In the genomic region with DNA sequence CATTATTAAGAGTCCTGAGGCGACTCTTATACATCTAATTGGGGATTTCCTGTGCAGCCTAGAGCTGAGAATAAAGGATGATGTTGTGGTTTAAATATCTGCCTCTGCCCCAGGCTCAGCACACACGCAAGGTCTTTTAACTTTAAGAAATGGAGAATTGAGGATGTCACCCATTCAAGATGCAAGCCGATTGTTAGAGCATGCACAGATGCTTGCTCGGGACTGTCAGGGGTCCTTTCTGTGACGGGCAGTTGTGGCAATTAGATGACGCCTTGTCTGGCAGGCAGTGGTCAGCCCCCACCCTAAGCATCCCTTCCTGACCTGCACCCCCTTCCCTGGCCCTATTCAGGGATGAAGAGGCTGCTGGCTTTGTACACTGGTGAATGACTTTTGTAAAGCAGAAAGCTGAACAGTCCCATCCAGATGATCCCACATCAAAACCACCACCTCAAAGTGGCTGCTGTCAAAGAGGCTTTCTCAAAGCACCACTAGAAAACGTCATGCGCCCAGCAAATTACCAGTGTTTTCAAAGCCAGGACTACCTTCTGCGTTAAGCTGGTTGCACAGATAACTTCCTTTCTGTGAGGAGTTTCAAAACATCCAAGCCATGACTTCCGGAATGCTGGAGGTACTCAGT, we compare ENCODE assay signal across 11 cellular contexts. TPM values are rescaled to one million over a fixed set of nuclear protein-coding genes. Genes with fewer than 3 reads are reported as not detected.
A peak's percentile ranks its signal among the peaks of the same experiment; 100 is the strongest.
DNase-seq lines count a peak whose midpoint lies in the region; ATAC-seq, FAIRE-seq and TF ChIP-seq lines count a peak whose summit lies in the region.
"Had no signal": no experiment of that assay in that cellular context is flagged by ENCODE, and none has a peak within 500 bp of the region (broad histone marks: within the 10 kb centered on the region; RNA-seq: fewer than 3 reads in every experiment).

No MANE protein-coding gene starts in this region.

- H3K9ac ChIP-seq in K562 (ENCODE audit: insufficient read depth in 1 of 2, low read depth in 2 of 2, low read length in 2 of 2) (no peak overlapping the region), trophoblast cell (ENCODE audit: low read length) (no peak overlapping the region)
- H3K9ac ChIP-seq: GM23248 had no signal

- H2AK5ac ChIP-seq in trophoblast cell (ENCODE audit: low read length), result no peak overlapping the region

- no peak overlapping the region for H4K91ac ChIP-seq in trophoblast cell (ENCODE audit: low read depth, low read length)

- peak overlapping the region in 2 of 4 donors; percentile 21 to 52 for H3K4me3 Mint-ChIP-seq in IgD-negative memory B cell

- no peaks in the 10 kb centered on the region for H3K9me1 ChIP-seq in K562 (ENCODE audit: control insufficient read depth, insufficient read depth, low read length)

- H3K79me2 ChIP-seq in K562 (ENCODE audit: control insufficient read depth, insufficient read depth, low read length) (no peaks in the 10 kb centered on the region), trophoblast cell (ENCODE audit: control insufficient read depth, insufficient read depth, low read length, poor library complexity) (no peaks in the 10 kb centered on the region)

- no peak overlapping the region for H2AFZ ChIP-seq in K562 (ENCODE audit: low read depth, low read length)
- H2AFZ ChIP-seq in trophoblast cell (ENCODE audit: insufficient read depth, low read length, poor library complexity), result no peak overlapping the region
- H2AFZ ChIP-seq: GM23248 had no signal

- no peak overlapping the region for H3K23ac ChIP-seq in trophoblast cell (ENCODE audit: low read length)

- no peak overlapping the region for H2BK5ac ChIP-seq in trophoblast cell (ENCODE audit: low read depth, low read length, poor library complexity)

- no TSS peak for BruUV-seq in K562 (replicated peaks; lab: Mats Ljungman, UMichigan)

- H3K4me3 ChIP-seq in K562 (no peak overlapping the region), trophoblast cell (ENCODE audit: low read depth, low read length) (no peak overlapping the region)
- H3K4me3 ChIP-seq: GM23248 had no signal

- H2BK12ac ChIP-seq in trophoblast cell (ENCODE audit: low read length), result no peak overlapping the region

- TF ChIP-seq RAD21 in K562 (CRISPR knock-in tag; conservative IDR thresholded peaks at IDR 0.05 in 1 of 2, IDR thresholded peaks at IDR 0.05 in 1 of 2), result no peak

- H2BK120ac ChIP-seq in trophoblast cell (ENCODE audit: insufficient read depth, low read length, poor library complexity), result no peak overlapping the region

- no peak overlapping the region for H3K14ac ChIP-seq in trophoblast cell (ENCODE audit: low read length)

- POLR2A ChIA-PET in K562 (lab: Yijun Ruan, JAX), result interaction anchor here (0.6 to 1.3 kb wide), 5 partner anchors 13 to 615 kb away, joined by 3 to 6 read pairs (median 4); partner anchors contain the start of gene ANKRD39

- no peak overlapping the region for H3K27ac ChIP-seq in K562 (ENCODE audit: extremely low read depth, low read depth, low read length)
- H3K27ac ChIP-seq in trophoblast cell (ENCODE audit: low read depth, low read length), result no peak overlapping the region
- H3K27ac ChIP-seq: GM23248 had no signal

- in situ Hi-C loops in K562 (cut with MboI), result loop anchor here (25.0 kb wide), 1 partner anchor 400 kb away; no protein-coding TSS in a partner anchor

- no peaks in the 10 kb centered on the region for H3K36me3 Mint-ChIP-seq in IgD-negative memory B cell

- H3K27ac Mint-ChIP-seq in IgD-negative memory B cell, result peak overlapping the region in 2 of 3 donors; percentile 47 to 82

- H3K27me3 Mint-ChIP-seq in IgD-negative memory B cell, result peaks cover 9% of the 10 kb centered on the region

- no peak for FAIRE-seq in K562 (lab: Jason Lieb, UNC)

- H3K18ac ChIP-seq in trophoblast cell (ENCODE audit: low read length), result no peak overlapping the region

- no peaks in the 10 kb centered on the region for H3K36me3 ChIP-seq in K562 (ENCODE audit: control insufficient read depth, insufficient read depth, low read length)
- no peaks in the 10 kb centered on the region for H3K36me3 ChIP-seq in trophoblast cell (ENCODE audit: control insufficient read depth in 1 of 2, insufficient read depth in 2 of 2, low read length in 2 of 2)

- peak; percentile 75 for DNase-seq in activated CD4-positive, alpha-beta T cell treated with anti-CD3 and anti-CD28 coated beads for 48 hours
- DNase-seq in K562 (ENCODE audit: extremely low read depth in 1 of 4, low spot score in 3 of 4), result no peak
- DNase-seq in stimulated activated CD8-positive, alpha-beta memory T cell treated with anti-CD3 and anti-CD28 coated beads, Interleukin-15, amount 100 ng/mL, for 4 hours (ENCODE audit: low read depth in 2 of 2), result peak; percentile 34 to 68
- DNase-seq in RKO (ENCODE audit: low spot score), result no peak
- DNase-seq in NCI-H1930 (lab: John Stamatoyannopoulos, UW), result no peak
- DNase-seq in hepatic stellate cell (ENCODE audit: low spot score), result no peak
- DNase-seq in trophoblast cell, result no peak
- DNase-seq: GM23248 had no signal

- ATAC-seq in K562, result no peak

- H4K8ac ChIP-seq in trophoblast cell (ENCODE audit: low read depth, low read length), result no peak overlapping the region

- 10% methylated on average over 10 of the region's 10 CpGs for WGBS in K562 (ENCODE audit: insufficient coverage, low coverage, missing lambda C conversion rate)
- no CpG with 5 or more reads among the region's 10 CpGs for WGBS in trophoblast cell (ENCODE audit: extremely low coverage, insufficient coverage, insufficient read length)

- no peak for TF ChIP-seq EP300 in K562 (IDR thresholded peaks at IDR 0.05; ENCODE audit: low read length)

- no peak overlapping the region for H3K4ac ChIP-seq in trophoblast cell (ENCODE audit: low read depth, low read length)

- CTCF ChIA-PET in K562 (lab: Yijun Ruan, JAX; ENCODE audit: low intra/inter-chr PET ratio), result no interaction called here

- no peak for TF ChIP-seq CTCF in K562 (IDR thresholded peaks at IDR 0.05 in 2 of 3, conservative IDR thresholded peaks at IDR 0.05 in 1 of 3; ENCODE audit: insufficient read depth in 2 of 3, low read depth in 1 of 3, low read length in 3 of 3)

- H4K12ac ChIP-seq in trophoblast cell (ENCODE audit: low read depth, low read length), result no peak overlapping the region

- H3K79me1 ChIP-seq in trophoblast cell (ENCODE audit: low read length), result no peaks in the 10 kb centered on the region

- H3K27me3 ChIP-seq in K562 (ENCODE audit: control insufficient read depth in 2 of 2, insufficient read depth in 2 of 2, low read length in 2 of 2), result peaks cover 0 to 7% of the 10 kb centered on the region in 2 experiments; a peak in 1 of 5 replicates
- no peaks in the 10 kb centered on the region for H3K27me3 ChIP-seq in trophoblast cell (ENCODE audit: insufficient read depth, low read length)

- H3K9me3 Mint-ChIP-seq in IgD-negative memory B cell, result no peaks in the 10 kb centered on the region

- H3K4me1 ChIP-seq in K562 (replicated peaks in 1 of 2; ENCODE audit: control insufficient read depth in 2 of 2, insufficient read depth in 2 of 2, low read length in 2 of 2) (peaks cover 0 to 21% of the 10 kb centered on the region in 2 experiments; a peak in 4 of 5 replicates), trophoblast cell (ENCODE audit: control insufficient read depth in 1 of 2, insufficient read depth in 2 of 2, low read length in 2 of 2) (no peaks in the 10 kb centered on the region)

- H3K4me1 Mint-ChIP-seq in IgD-negative memory B cell, result peaks cover 5 to 14% (median 6%) of the 10 kb centered on the region in 3 donors

- H4K20me1 ChIP-seq in K562 (replicated peaks; ENCODE audit: control insufficient read depth, insufficient read depth, low read length), result 0 out of 2 replicates have a peak, but pooled peaks cover 5% of the 10 kb centered on the region

- intact Hi-C loops in K562 (cut with micrococcal nuclease), result loop anchor here (5.0 kb wide), 2 partner anchors 150 to 410 kb away; partner anchors contain the start of gene ANKRD36

- no peak for TF ChIP-seq POLR2A in K562 (conservative IDR thresholded peaks at IDR 0.05)

- H3K4me2 ChIP-seq in K562 (ENCODE audit: insufficient read depth, low read length) (no peak overlapping the region), trophoblast cell (ENCODE audit: low read length) (no peak overlapping the region)

- H3K9me3 ChIP-seq in K562 (replicated peaks; ENCODE audit: control insufficient read depth, insufficient read depth, low read depth, low read length), result no peaks in the 10 kb centered on the region
- no peaks in the 10 kb centered on the region for H3K9me3 ChIP-seq in trophoblast cell (ENCODE audit: insufficient read depth, low read depth, low read length)

TF ChIP-seq in K562, 482 proteins besides CTCF, POLR2A, EP300 and RAD21 (continues in another document):
- TF ChIP-seq NR2F6 (CRISPR knock-in tag; IDR thresholded peaks at IDR 0.05) (no peak), CBFA2T3 (IDR thresholded peaks at IDR 0.05) (0 out of 2 replicates have a peak, but pooled peaks have one; percentile 22), SP1 (CRISPR knock-in tag; IDR thresholded peaks at IDR 0.05) (no peak), BRF1 (IDR thresholded peaks at IDR 0.05; ENCODE audit: borderline replicate concordance, extremely low read depth, insufficient read length) (no peak), RBBP5 (IDR thresholded peaks at IDR 0.05; ENCODE audit: borderline replicate concordance, insufficient read depth, low read length, poor library complexity, severe bottlenecking) (no peak)

RNA-seq across cellular contexts. Expression of gene FAM178B, which starts 23.7 kb away (rescaled TPM):
- not detected for polyA plus RNA-seq in IgD-negative memory B cell
- total RNA-seq in K562 (2011; cell fraction: chromatin; rRNA removed; ENCODE audit: low replicate concordance), result 43.9 and 142 TPM in 2 replicates
- total RNA-seq in K562 (2011; cell fraction: nucleolus; rRNA removed), result 242 and 249 TPM in 2 replicates
- total RNA-seq in K562 (2011; cell fraction: nucleoplasm; rRNA removed), result 153 and 176 TPM in 2 replicates
- 68.1 and 118 TPM in 2 replicates for total RNA-seq in K562 (2014; rRNA removed)
- 10.0 and 20.6 TPM in 2 replicates for total RNA-seq in K562 (2014; rRNA removed; fragmentation: Illumina TruSeq; extraction: Trizol)
- 79.9 and 82.6 TPM in 2 replicates for total RNA-seq in K562 (2015; rRNA removed; fragmentation: Illumina TruSeq; extraction: Trizol)
- 152 and 177 TPM in 2 replicates for total RNA-seq in K562 (2021)
- polyA plus RNA-seq in K562 (2011; rRNA removed), result 68.4 and 788 TPM in 2 replicates
- polyA plus RNA-seq in K562 (2011; cell fraction: cytosol; rRNA removed), result 415 and 947 TPM in 2 replicates
- 317 and 745 TPM in 2 replicates for polyA plus RNA-seq in K562 (2011; cell fraction: nucleus; rRNA removed)
- polyA plus RNA-seq in K562 (2012), result 495 and 1,020 TPM in 2 replicates
- polyA plus RNA-seq in K562 (2014; fragmentation: Illumina TruSeq; extraction: Trizol), result 175 and 265 TPM in 2 replicates
- 10 to 100 TPM; 19.0 to 41.5 TPM for polyA plus RNA-seq in K562 (2014; fragmentation: Nextera tagmentation; extraction: Ambion mirVana)
- polyA plus RNA-seq in K562 (2014; rRNA removed), result 139 and 175 TPM in 2 replicates
- polyA minus RNA-seq in K562 (2011; rRNA and poly(A)+ RNA removed), result 36.1 and 135 TPM in 2 replicates
- polyA minus RNA-seq in K562 (2011; cell fraction: cytosol; rRNA and poly(A)+ RNA removed), result 62.9 and 369 TPM in 2 replicates
- polyA minus RNA-seq in K562 (2011; cell fraction: nucleus; rRNA and poly(A)+ RNA removed), result 23.2 and 101 TPM in 2 replicates
- 2.4 TPM in 2 replicates for polyA plus RNA-seq in trophoblast cell (2013)
- total RNA-seq: GM23248, HT1080 had no signal
- polyA plus RNA-seq: liver had no signal

Comparison
In these comparisons a context has a peak if more than half of its experiments do, and no peak if none do; other contexts are left out.
1. DNase-seq: peak in activated CD4-positive, alpha-beta T cell treated with anti-CD3 and anti-CD28 coated beads for 48 hours (single experiment) and stimulated activated CD8-positive, alpha-beta memory T cell treated with anti-CD3 and anti-CD28 coated beads, Interleukin-15, amount 100 ng/mL, for 4 hours (2 of 2); none in K562 (0 of 4), RKO (single experiment), NCI-H1930 (0 of 2), hepatic stellate cell (single experiment) and trophoblast cell (0 of 2).
2. RNA of gene FAM178B, which starts 23.7 kb away (polyA plus RNA-seq): 19.0 to 1,020 TPM in K562; not detected in IgD-negative memory B cell (single experiment); every median in the first group is over 10 times any median in the second.